Comparison of ENCODE assay signal across 7 cellular contexts in the genomic region with DNA sequence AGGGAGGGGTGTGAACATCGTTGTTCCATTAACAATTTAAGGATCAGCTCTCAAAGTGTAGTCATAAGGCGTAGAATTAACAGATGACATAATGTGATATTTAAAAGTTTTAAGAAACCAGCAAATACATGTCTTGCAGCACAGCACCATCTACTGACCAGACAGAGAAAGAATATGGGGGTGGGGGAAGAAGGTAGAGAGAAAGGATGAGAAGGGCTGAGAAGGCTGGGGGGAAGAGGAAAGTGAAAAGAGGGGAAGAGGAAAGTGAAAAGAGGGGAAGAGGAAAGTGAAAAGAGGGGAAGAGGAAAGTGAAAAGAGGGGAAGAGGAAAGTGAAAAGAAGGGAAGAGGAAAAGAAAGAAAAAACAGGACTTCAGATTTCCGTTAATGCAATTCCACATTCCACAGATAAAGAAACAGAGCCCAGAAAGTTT.
DNase-seq lines count a peak whose midpoint lies in the region; ATAC-seq and TF ChIP-seq lines count a peak whose summit lies in the region.

No MANE protein-coding gene starts in this region.

- H3K27me3 Mint-ChIP-seq in mesothelial cell of epicardium (ENCODE audit: low read depth) = peaks cover 2% of the 10 kb centered on the region

- no peaks in the 10 kb centered on the region for H3K9me3 Mint-ChIP-seq in mesothelial cell of epicardium

- H3K36me3 Mint-ChIP-seq in mesothelial cell of epicardium = no peaks in the 10 kb centered on the region

- DNase-seq in HuH-7 (ENCODE audit: low spot score) (peak; percentile 46), NOMO-1 treated with dmso at 0.1 percent for 144 hours (lab: John Stamatoyannopoulos, UW; ENCODE audit: unreplicated experiment) (peak; percentile 14), dedifferentiated amniotic fluid mesenchymal stem cell (ENCODE audit: extremely low spot score) (peak; percentile 63), mesothelial cell of epicardium (ENCODE audit: low spot score in 2 of 2, unreplicated experiment in 2 of 2) (no peak)
- no peak for DNase-seq in stimulated activated CD4-positive, alpha-beta T cell treated with anti-CD3 and anti-CD28 coated beads, Interleukin-2, amount 100 ng/mL, for 24 hours

- no peak overlapping the region for H3K4me3 Mint-ChIP-seq in mesothelial cell of epicardium

- no peak overlapping the region for H3K27ac Mint-ChIP-seq in mesothelial cell of epicardium

- ATAC-seq in GM19467 (IDR thresholded peaks at IDR 0.05; ENCODE audit: unreplicated experiment) = no peak

- TF ChIP-seq CTCF in GM12875 (IDR thresholded peaks at IDR 0.05; ENCODE audit: borderline replicate concordance, insufficient read depth, low read depth, low read length) (peak; percentile 44; the same call in 1 of the 2 replicates), mesothelial cell of epicardium (IDR thresholded peaks at IDR 0.05; ENCODE audit: unreplicated experiment) (peak; percentile 43)

- no peak overlapping the region for H3K4me3 ChIP-seq in GM12875 (ENCODE audit: low read depth, low read length)

- peaks cover 2% of the 10 kb centered on the region for H3K4me1 Mint-ChIP-seq in mesothelial cell of epicardium

Comparison
In these comparisons a context has a peak if more than half of its experiments do, and no peak if none do; other contexts are left out.
1. DNase-seq: peak in HuH-7 (single experiment), NOMO-1 treated with dmso at 0.1 percent for 144 hours (single experiment) and dedifferentiated amniotic fluid mesenchymal stem cell (single experiment); none in mesothelial cell of epicardium (0 of 2) and stimulated activated CD4-positive, alpha-beta T cell treated with anti-CD3 and anti-CD28 coated beads, Interleukin-2, amount 100 ng/mL, for 24 hours (0 of 2).